10 cellular contexts compared by ENCODE assay signal in genomic region chr22:41523464-41524221, GRCh38. TPM values are rescaled to one million over a fixed set of nuclear protein-coding genes. Genes with fewer than 3 reads are reported as not detected.
DNase-seq lines count a peak whose midpoint lies in the region; ATAC-seq, FAIRE-seq and TF ChIP-seq lines count a peak whose summit lies in the region.
"Had no signal": no experiment of that assay in that cellular context is flagged by ENCODE, and none has a peak within 500 bp of the region (broad histone marks: within the 10 kb centered on the region; RNA-seq: fewer than 3 reads in every experiment).

No MANE protein-coding gene starts in this region.

- no TSS peak for BruUV-seq in K562 (replicated peaks; lab: Mats Ljungman, UMichigan)

- H3K4me1 ChIP-seq in K562 (replicated peaks in 1 of 2; ENCODE audit: control insufficient read depth in 2 of 2, insufficient read depth in 2 of 2, low read length in 2 of 2): peaks cover 24 to 51% of the 10 kb centered on the region in 2 experiments
- peaks cover 9 to 39% (median 31%) of the 10 kb centered on the region in 5 donors for H3K4me1 ChIP-seq in subcutaneous abdominal adipose tissue (ENCODE audit: control insufficient read depth in 5 of 5, insufficient read depth in 5 of 5, low read length in 5 of 5)
- H3K4me1 ChIP-seq in MM.1S (ENCODE audit: low read length): no peaks in the 10 kb centered on the region

- peak; percentile 97 for FAIRE-seq in K562 (lab: Jason Lieb, UNC)

- H3K36me3 ChIP-seq in K562 (ENCODE audit: control insufficient read depth, insufficient read depth, low read length): peaks cover 85% of the 10 kb centered on the region
- H3K36me3 ChIP-seq in subcutaneous abdominal adipose tissue (ENCODE audit: control insufficient read depth in 5 of 5, insufficient read depth in 5 of 5, low read length in 5 of 5): peaks cover 0 to 79% (median 71%) of the 10 kb centered on the region in 5 donors
- H3K36me3 ChIP-seq in MM.1S (replicated peaks; ENCODE audit: insufficient read depth, low read length): peaks cover 11% of the 10 kb centered on the region

- POLR2A ChIA-PET in K562 (lab: Yijun Ruan, JAX): interaction anchor here (0.6 to 1.3 kb wide), 5 partner anchors 24 to 1672 kb away, joined by 3 to 8 read pairs (median 3); partner anchors contain the start of gene TOB2

- H2AFZ ChIP-seq in K562 (ENCODE audit: low read depth, low read length): peak overlapping the region; percentile 15; the same call in 1 of the 2 replicates
- no peak overlapping the region for H2AFZ ChIP-seq in MM.1S (ENCODE audit: low read length)

- TF ChIP-seq EP300 in K562 (IDR thresholded peaks at IDR 0.05; ENCODE audit: low read length): peak; percentile 82

- H3K27me3 ChIP-seq in K562 (ENCODE audit: control insufficient read depth in 2 of 2, insufficient read depth in 2 of 2, low read length in 2 of 2) (no peaks in the 10 kb centered on the region), subcutaneous abdominal adipose tissue (ENCODE audit: control insufficient read depth in 5 of 5, insufficient read depth in 4 of 5, low read length in 5 of 5) (no peaks in the 10 kb centered on the region), MM.1S (replicated peaks; ENCODE audit: insufficient read depth, low read length) (no peaks in the 10 kb centered on the region)

- H4K20me1 ChIP-seq in K562 (replicated peaks; ENCODE audit: control insufficient read depth, insufficient read depth, low read length) (no peaks in the 10 kb centered on the region; the same call in 1 of the 2 replicates), MM.1S (ENCODE audit: insufficient read depth, low read length) (no peaks in the 10 kb centered on the region)

- peak overlapping the region; percentile 84 for H3K27ac ChIP-seq in K562 (ENCODE audit: extremely low read depth, low read depth, low read length)
- H3K27ac ChIP-seq in subcutaneous abdominal adipose tissue (ENCODE audit: low read depth, low read length): peak overlapping the region; percentile 14
- H3K27ac ChIP-seq in MM.1S (ENCODE audit: low read length): no peak overlapping the region

- WGBS in K562 (ENCODE audit: insufficient coverage, low coverage, missing lambda C conversion rate): 12% methylated on average over 20 of the region's 21 CpGs

- H3K9me3 ChIP-seq in K562 (replicated peaks; ENCODE audit: control insufficient read depth, insufficient read depth, low read depth, low read length) (no peaks in the 10 kb centered on the region), subcutaneous abdominal adipose tissue (ENCODE audit: control insufficient read depth in 5 of 5, low read length in 5 of 5) (no peaks in the 10 kb centered on the region), MM.1S (replicated peaks; ENCODE audit: insufficient read depth, low read length) (no peaks in the 10 kb centered on the region)

- in situ Hi-C loops in K562 (cut with MboI): no loop called here

- no peak for TF ChIP-seq RAD21 in K562 (CRISPR knock-in tag; conservative IDR thresholded peaks at IDR 0.05 in 1 of 2, IDR thresholded peaks at IDR 0.05 in 1 of 2)

- intact Hi-C loops in K562 (cut with micrococcal nuclease): no loop called here

- H3K4me3 ChIP-seq in K562 (no peak overlapping the region), subcutaneous abdominal adipose tissue (ENCODE audit: low read depth in 1 of 5, low read length in 5 of 5) (no peak overlapping the region), MM.1S (ENCODE audit: low read length) (no peak overlapping the region)

- peak; percentile 93 for DNase-seq in HCEC 1CT
- DNase-seq in K562 (ENCODE audit: extremely low read depth in 1 of 4, low spot score in 3 of 4): peak; percentile 63 to 90 (median 77)
- no peak for DNase-seq in left lobe of liver (ENCODE audit: low spot score)
- no peak for DNase-seq in MM.1S
- no peak for DNase-seq in cerebellar nuclear complex (lab: John Stamatoyannopoulos, UW)
- DNase-seq in DMS114 treated with DMSO at 0.1 percent for 48 hours (lab: John Stamatoyannopoulos, UW; ENCODE audit: unreplicated experiment): no peak
- no peak for DNase-seq in C1 segment of cervical spinal cord (lab: John Stamatoyannopoulos, UW)
- DNase-seq: NCI-H510A, retina had no signal

- H3K9ac ChIP-seq in K562 (ENCODE audit: insufficient read depth in 1 of 2, low read depth in 2 of 2, low read length in 2 of 2) (peak overlapping the region; percentile 67 to 90), subcutaneous abdominal adipose tissue (ENCODE audit: low read length in 5 of 5) (peak overlapping the region in 1 of 5 donors; percentile 65), MM.1S (ENCODE audit: low read length) (no peak overlapping the region)

- TF ChIP-seq POLR2A in K562 (conservative IDR thresholded peaks at IDR 0.05): peak; percentile 53

- no peaks in the 10 kb centered on the region for H3K9me1 ChIP-seq in K562 (ENCODE audit: control insufficient read depth, insufficient read depth, low read length)

- H3K4me2 ChIP-seq in K562 (ENCODE audit: insufficient read depth, low read length) (peak overlapping the region; percentile 51), MM.1S (ENCODE audit: low read depth, low read length) (no peak overlapping the region)

- no peaks in the 10 kb centered on the region for H3K9me2 ChIP-seq in MM.1S (replicated peaks; ENCODE audit: insufficient read depth, low read length)

- peak in 2 of 3 experiments; percentile 29 to 41; a peak in 2 of 6 replicates for TF ChIP-seq CTCF in K562 (IDR thresholded peaks at IDR 0.05 in 2 of 3, conservative IDR thresholded peaks at IDR 0.05 in 1 of 3; ENCODE audit: insufficient read depth in 2 of 3, low read depth in 1 of 3, low read length in 3 of 3)
- no peak for TF ChIP-seq CTCF in MM.1S (IDR thresholded peaks at IDR 0.05; ENCODE audit: low read length)

- H3F3A ChIP-seq in MM.1S (ENCODE audit: insufficient read depth, low read length): peaks cover 7% of the 10 kb centered on the region

- CTCF ChIA-PET in K562 (lab: Yijun Ruan, JAX; ENCODE audit: low intra/inter-chr PET ratio): no interaction called here

- H3K79me2 ChIP-seq in K562 (ENCODE audit: control insufficient read depth, insufficient read depth, low read length): no peaks in the 10 kb centered on the region; the same call in 2 of the 3 replicates
- H3K79me2 ChIP-seq in MM.1S (ENCODE audit: low read length): no peaks in the 10 kb centered on the region; the same call in 1 of the 2 replicates

- ATAC-seq in K562: peak; percentile 80
- ATAC-seq in left lobe of liver: peak; percentile 17

RNA-seq across cellular contexts. Expression of gene POLR3H, which starts 20.6 kb away (rescaled TPM):
- 27.2 and 67.1 TPM in 2 replicates for total RNA-seq in K562 (2011; cell fraction: chromatin; rRNA removed; ENCODE audit: low replicate concordance)
- total RNA-seq in K562 (2011; cell fraction: nucleolus; rRNA removed): 34.1 and 37.9 TPM in 2 replicates
- 29.8 and 33.0 TPM in 2 replicates for total RNA-seq in K562 (2011; cell fraction: nucleoplasm; rRNA removed)
- total RNA-seq in K562 (2014; rRNA removed) (14.2 and 14.3 TPM in 2 replicates), K562 (2014; rRNA removed; fragmentation: Illumina TruSeq; extraction: Trizol) (13.8 and 17.7 TPM in 2 replicates), K562 (2015; rRNA removed; fragmentation: Illumina TruSeq; extraction: Trizol) (21.7 and 22.2 TPM in 2 replicates), K562 (2021) (48.4 and 49.8 TPM in 2 replicates), left lobe of liver (22.5 TPM)
- polyA plus RNA-seq in K562 (2011; rRNA removed) (33.8 and 33.9 TPM in 2 replicates), K562 (2014; fragmentation: Illumina TruSeq; extraction: Trizol) (38.6 and 39.5 TPM in 2 replicates), K562 (2014; fragmentation: Nextera tagmentation; extraction: Ambion mirVana) (10 to 100 TPM in 1 of 2 experiments, 1 to 10 TPM in 1; 5.3 to 10.3 TPM), K562 (2014; rRNA removed) (32.5 and 33.8 TPM in 2 replicates)
- 46.1 and 57.0 TPM in 2 replicates for polyA plus RNA-seq in K562 (2011; cell fraction: cytosol; rRNA removed)
- 24.1 and 29.3 TPM in 2 replicates for polyA plus RNA-seq in K562 (2011; cell fraction: nucleus; rRNA removed)
- polyA plus RNA-seq in K562 (2012): 20.2 and 42.2 TPM in 2 replicates
- 30.2 and 42.0 TPM in 2 replicates for polyA minus RNA-seq in K562 (2011; rRNA and poly(A)+ RNA removed)
- polyA minus RNA-seq in K562 (2011; cell fraction: cytosol; rRNA and poly(A)+ RNA removed): 12.9 and 14.1 TPM in 2 replicates
- polyA minus RNA-seq in K562 (2011; cell fraction: nucleus; rRNA and poly(A)+ RNA removed): 14.0 and 14.7 TPM in 2 replicates

RNA-seq across cellular contexts. Expression of gene CSDC2, which starts 37.2 kb away (rescaled TPM):
- 0.16 TPM in 1 of 2 replicates, not detected in the other for total RNA-seq in K562 (2011; cell fraction: chromatin; rRNA removed; ENCODE audit: low replicate concordance)
- 0.13 TPM in 1 of 2 replicates, not detected in the other for total RNA-seq in K562 (2011; cell fraction: nucleolus; rRNA removed)
- total RNA-seq in K562 (2011; cell fraction: nucleoplasm; rRNA removed): not detected in 2 replicates
- not detected in 2 replicates for total RNA-seq in K562 (2014; rRNA removed)
- total RNA-seq in K562 (2014; rRNA removed; fragmentation: Illumina TruSeq; extraction: Trizol): not detected in 2 replicates
- total RNA-seq in K562 (2015; rRNA removed; fragmentation: Illumina TruSeq; extraction: Trizol): not detected in 2 replicates
- 0.09 and 0.11 TPM in 2 replicates for total RNA-seq in K562 (2021)
- not detected in 2 replicates for polyA plus RNA-seq in K562 (2011; rRNA removed)
- 0.01 and 0.06 TPM in 2 replicates for polyA plus RNA-seq in K562 (2011; cell fraction: cytosol; rRNA removed)
- polyA plus RNA-seq in K562 (2011; cell fraction: nucleus; rRNA removed): 0.08 and 0.14 TPM in 2 replicates
- 0.09 and 0.10 TPM in 2 replicates for polyA plus RNA-seq in K562 (2012)
- polyA plus RNA-seq in K562 (2014; fragmentation: Illumina TruSeq; extraction: Trizol): not detected in 2 replicates
- polyA plus RNA-seq in K562 (2014; fragmentation: Nextera tagmentation; extraction: Ambion mirVana): not detected
- polyA plus RNA-seq in K562 (2014; rRNA removed): 0.09 TPM in 1 of 2 replicates, not detected in the other
- polyA minus RNA-seq in K562 (2011; rRNA and poly(A)+ RNA removed): not detected in 2 replicates
- not detected in 2 replicates for polyA minus RNA-seq in K562 (2011; cell fraction: cytosol; rRNA and poly(A)+ RNA removed)
- not detected in 2 replicates for polyA minus RNA-seq in K562 (2011; cell fraction: nucleus; rRNA and poly(A)+ RNA removed)
- total RNA-seq in left lobe of liver: 0.88 TPM

RNA-seq across cellular contexts. Expression of gene ACO2, which starts 54.7 kb away (rescaled TPM):
- 66.8 and 134 TPM in 2 replicates for total RNA-seq in K562 (2011; cell fraction: chromatin; rRNA removed; ENCODE audit: low replicate concordance)
- 96.2 and 100 TPM in 2 replicates for total RNA-seq in K562 (2011; cell fraction: nucleolus; rRNA removed)
- total RNA-seq in K562 (2011; cell fraction: nucleoplasm; rRNA removed): 83.8 and 84.8 TPM in 2 replicates
- total RNA-seq in K562 (2014; rRNA removed) (84.1 and 116 TPM in 2 replicates), K562 (2014; rRNA removed; fragmentation: Illumina TruSeq; extraction: Trizol) (34.1 and 42.1 TPM in 2 replicates), K562 (2015; rRNA removed; fragmentation: Illumina TruSeq; extraction: Trizol) (52.5 and 53.3 TPM in 2 replicates), K562 (2021) (117 and 119 TPM in 2 replicates), left lobe of liver (71.8 TPM)
- polyA plus RNA-seq in K562 (2011; rRNA removed) (17.0 and 41.7 TPM in 2 replicates), K562 (2014; fragmentation: Illumina TruSeq; extraction: Trizol) (109 and 111 TPM in 2 replicates), K562 (2014; fragmentation: Nextera tagmentation; extraction: Ambion mirVana) (10 to 100 TPM; 16.2 to 28.7 TPM), K562 (2014; rRNA removed) (43.2 and 54.6 TPM in 2 replicates)
- 32.6 and 36.3 TPM in 2 replicates for polyA plus RNA-seq in K562 (2011; cell fraction: cytosol; rRNA removed)
- polyA plus RNA-seq in K562 (2011; cell fraction: nucleus; rRNA removed): 119 and 126 TPM in 2 replicates
- 86.0 and 125 TPM in 2 replicates for polyA plus RNA-seq in K562 (2012)
- polyA minus RNA-seq in K562 (2011; rRNA and poly(A)+ RNA removed): 14.8 and 25.3 TPM in 2 replicates
- 42.2 and 69.6 TPM in 2 replicates for polyA minus RNA-seq in K562 (2011; cell fraction: cytosol; rRNA and poly(A)+ RNA removed)
- polyA minus RNA-seq in K562 (2011; cell fraction: nucleus; rRNA and poly(A)+ RNA removed): 39.7 and 49.1 TPM in 2 replicates

RNA-seq across cellular contexts. Expression of gene PHF5A, which starts 55.2 kb away (rescaled TPM):
- total RNA-seq in K562 (2011; cell fraction: chromatin; rRNA removed; ENCODE audit: low replicate concordance): 13.0 and 18.7 TPM in 2 replicates
- total RNA-seq in K562 (2011; cell fraction: nucleolus; rRNA removed): 18.2 and 18.6 TPM in 2 replicates
- total RNA-seq in K562 (2011; cell fraction: nucleoplasm; rRNA removed): 19.8 and 20.8 TPM in 2 replicates
- total RNA-seq in K562 (2014; rRNA removed) (92.7 and 94.8 TPM in 2 replicates), K562 (2014; rRNA removed; fragmentation: Illumina TruSeq; extraction: Trizol) (112 and 117 TPM in 2 replicates), K562 (2015; rRNA removed; fragmentation: Illumina TruSeq; extraction: Trizol) (97.7 and 101 TPM in 2 replicates), K562 (2021) (69.5 and 73.2 TPM in 2 replicates), left lobe of liver (14.6 TPM)
- polyA plus RNA-seq in K562 (2011; rRNA removed) (94.3 and 119 TPM in 2 replicates), K562 (2014; fragmentation: Illumina TruSeq; extraction: Trizol) (101 and 109 TPM in 2 replicates), K562 (2014; fragmentation: Nextera tagmentation; extraction: Ambion mirVana) (10 to 100 TPM; 14.2 to 30.9 TPM), K562 (2014; rRNA removed) (144 and 150 TPM in 2 replicates)
- polyA plus RNA-seq in K562 (2011; cell fraction: cytosol; rRNA removed): 65.2 and 100 TPM in 2 replicates
- 24.5 and 36.1 TPM in 2 replicates for polyA plus RNA-seq in K562 (2011; cell fraction: nucleus; rRNA removed)
- 39.8 and 74.3 TPM in 2 replicates for polyA plus RNA-seq in K562 (2012)
- 45.3 and 47.4 TPM in 2 replicates for polyA minus RNA-seq in K562 (2011; rRNA and poly(A)+ RNA removed)
- polyA minus RNA-seq in K562 (2011; cell fraction: cytosol; rRNA and poly(A)+ RNA removed): 10.5 and 16.9 TPM in 2 replicates
- 6.3 and 9.4 TPM in 2 replicates for polyA minus RNA-seq in K562 (2011; cell fraction: nucleus; rRNA and poly(A)+ RNA removed)

Comparison
In these comparisons a context has a peak if more than half of its experiments do, and no peak if none do; other contexts are left out.
1. DNase-seq: peak in HCEC 1CT (single experiment) and K562 (4 of 4); none in left lobe of liver (single experiment), MM.1S (single experiment), cerebellar nuclear complex (0 of 2), DMS114 treated with DMSO at 0.1 percent for 48 hours (single experiment) and C1 segment of cervical spinal cord (0 of 14).